In genomic region chr1:236396665-236397043, GRCh38 we compare ENCODE assay signal across 19 cellular contexts. TPM values are rescaled to one million over a fixed set of nuclear protein-coding genes. Genes with fewer than 3 reads are reported as not detected.
DNase-seq lines count a peak whose midpoint lies in the region; ATAC-seq and TF ChIP-seq lines count a peak whose summit lies in the region.
"Had no signal": no experiment of that assay in that cellular context is flagged by ENCODE, and none has a peak within 500 bp of the region (broad histone marks: within the 10 kb centered on the region; RNA-seq: fewer than 3 reads in every experiment).

No MANE protein-coding gene starts in this region.

- H3K27me3 Mint-ChIP-seq in activated naive CD4-positive, alpha-beta T cell treated with anti-CD3 and anti-CD28 coated beads, Interleukin-2, amount 10 ng/mL, durations not matched to agents 7 days and 5 days = peaks cover 76% of the 10 kb centered on the region
- peaks cover 31% of the 10 kb centered on the region for H3K27me3 Mint-ChIP-seq in WTC11 (ENCODE audit: low read depth)
- H3K27me3 Mint-ChIP-seq in stimulated activated naive B cell treated with anti-CD40 and anti-IgM and Interleukin-4, amounts not matched to agents 10 μg/mL and 1 μg/mL and 100 μg/mL, for 72 hours = peaks cover 39 to 61% of the 10 kb centered on the region in 2 donors

- no peaks in the 10 kb centered on the region for H3K9me3 Mint-ChIP-seq in activated naive CD4-positive, alpha-beta T cell treated with anti-CD3 and anti-CD28 coated beads, Interleukin-2, amount 10 ng/mL, durations not matched to agents 7 days and 5 days
- no peaks in the 10 kb centered on the region for H3K9me3 Mint-ChIP-seq in WTC11
- H3K9me3 Mint-ChIP-seq in stimulated activated naive B cell treated with anti-CD40 and anti-IgM and Interleukin-4, amounts not matched to agents 10 μg/mL and 1 μg/mL and 100 μg/mL, for 72 hours = no peaks in the 10 kb centered on the region

- no peak overlapping the region for H3K27ac Mint-ChIP-seq in activated naive CD4-positive, alpha-beta T cell treated with anti-CD3 and anti-CD28 coated beads, Interleukin-2, amount 10 ng/mL, durations not matched to agents 7 days and 5 days
- H3K27ac Mint-ChIP-seq in WTC11 = no peak overlapping the region
- no peak overlapping the region for H3K27ac Mint-ChIP-seq in stimulated activated naive B cell treated with anti-CD40 and anti-IgM and Interleukin-4, amounts not matched to agents 10 μg/mL and 1 μg/mL and 100 μg/mL, for 72 hours

- CTCF ChIA-PET in activated naive CD4-positive, alpha-beta T cell treated with anti-CD3 and anti-CD28 coated beads, Interleukin-2, amount 10 ng/mL, durations not matched to agents 7 days and 5 days (lab: Charles Lee) = interaction anchor here (1.1 kb wide), 1 partner anchor 19 kb away, joined by 3 read pairs; no protein-coding TSS in a partner anchor
- CTCF ChIA-PET in WTC11 (lab: Charles Lee) = no interaction called here

- peak overlapping the region; percentile 73 for H3K4me3 ChIP-seq in epithelial cell of esophagus (ENCODE audit: low read length)

- H3K36me3 Mint-ChIP-seq in activated naive CD4-positive, alpha-beta T cell treated with anti-CD3 and anti-CD28 coated beads, Interleukin-2, amount 10 ng/mL, durations not matched to agents 7 days and 5 days = no peaks in the 10 kb centered on the region
- H3K36me3 Mint-ChIP-seq in WTC11 = no peaks in the 10 kb centered on the region
- peaks cover 3 to 14% of the 10 kb centered on the region in 2 donors for H3K36me3 Mint-ChIP-seq in stimulated activated naive B cell treated with anti-CD40 and anti-IgM and Interleukin-4, amounts not matched to agents 10 μg/mL and 1 μg/mL and 100 μg/mL, for 72 hours

- H3K4me1 Mint-ChIP-seq in activated naive CD4-positive, alpha-beta T cell treated with anti-CD3 and anti-CD28 coated beads, Interleukin-2, amount 10 ng/mL, durations not matched to agents 7 days and 5 days = peaks cover 19% of the 10 kb centered on the region
- H3K4me1 Mint-ChIP-seq in WTC11 = peaks cover 34% of the 10 kb centered on the region
- H3K4me1 Mint-ChIP-seq in stimulated activated naive B cell treated with anti-CD40 and anti-IgM and Interleukin-4, amounts not matched to agents 10 μg/mL and 1 μg/mL and 100 μg/mL, for 72 hours = peaks cover 20 to 23% of the 10 kb centered on the region in 2 donors

- H3K4me3 Mint-ChIP-seq in activated naive CD4-positive, alpha-beta T cell treated with anti-CD3 and anti-CD28 coated beads, Interleukin-2, amount 10 ng/mL, durations not matched to agents 7 days and 5 days = peak overlapping the region; percentile 80
- H3K4me3 Mint-ChIP-seq in WTC11 = peak overlapping the region; percentile 98
- H3K4me3 Mint-ChIP-seq in stimulated activated naive B cell treated with anti-CD40 and anti-IgM and Interleukin-4, amounts not matched to agents 10 μg/mL and 1 μg/mL and 100 μg/mL, for 72 hours = peak overlapping the region; percentile 89 to 91

- POLR2A ChIA-PET in WTC11 (lab: Charles Lee) = no interaction called here

- TF ChIP-seq CTCF in WTC11 (IDR thresholded peaks at IDR 0.05) (no peak), epithelial cell of esophagus (IDR thresholded peaks at IDR 0.05; ENCODE audit: insufficient read depth, low read depth, low read length, missing control alignments) (no peak)

- no peak for ATAC-seq in WTC11
- no peak for ATAC-seq in stimulated activated naive B cell treated with anti-CD40 and anti-IgM and Interleukin-4, amounts not matched to agents 10 μg/mL and 1 μg/mL and 100 μg/mL, for 72 hours (replicated peaks)
- ATAC-seq: body of pancreas, right lobe of liver, upper lobe of right lung had no signal

- DNase-seq in activated naive CD4-positive, alpha-beta T cell treated with anti-CD3 and anti-CD28 coated beads, Interleukin-2, amount 10 ng/mL, durations not matched to agents 7 days and 5 days = no peak
- no peak for DNase-seq in activated naive CD4-positive, alpha-beta T cell (lab: John Stamatoyannopoulos, UW)
- DNase-seq in WTC11 (ENCODE audit: low spot score) (no peak), epithelial cell of esophagus (ENCODE audit: low read depth) (no peak), cerebellar nuclear complex (lab: John Stamatoyannopoulos, UW) (no peak), NCI-H526 treated with DMSO at 0.1 percent for 48 hours (lab: John Stamatoyannopoulos, UW) (no peak)
- no peak for DNase-seq in stimulated activated naive B cell treated with anti-CD40 and anti-IgM and Interleukin-4, amounts not matched to agents 10 μg/mL and 1 μg/mL and 100 μg/mL, for 72 hours
- no peak for DNase-seq in central memory CD4-positive, alpha-beta T cell
- DNase-seq: activated CD4-positive, CD25-positive, alpha-beta regulatory T cell; body of pancreas; DMS153; effector CD4-positive, alpha-beta T cell; NCI-H2029; NCI-H510A treated with DMSO at 0.1 percent for 48 hours; Peyer's patch; right lobe of liver; upper lobe of right lung had no signal

TF ChIP-seq in WTC11, 78 proteins besides CTCF, POLR2A, EP300 and RAD21:
- no peak for TF ChIP-seq HMGA2 (CRISPR knock-in tag; IDR thresholded peaks at IDR 0.05)
- no peak for TF ChIP-seq ESRRA (CRISPR knock-in tag; IDR thresholded peaks at IDR 0.05; ENCODE audit: borderline replicate concordance)
- TF ChIP-seq ZNF416 (CRISPR knock-in tag; IDR thresholded peaks at IDR 0.05) = no peak

RNA-seq across cellular contexts. Expression of gene EDARADD, which starts 2.6 kb away (rescaled TPM):
- 4.5 to 5.0 TPM (median 4.6 TPM) in 3 replicates for total RNA-seq in WTC11 (2021)
- total RNA-seq: HT-29, lung microvascular endothelial cell, Peyer's patch had no signal
